ENCODE assay signal across 26 cellular contexts in the genomic region with DNA sequence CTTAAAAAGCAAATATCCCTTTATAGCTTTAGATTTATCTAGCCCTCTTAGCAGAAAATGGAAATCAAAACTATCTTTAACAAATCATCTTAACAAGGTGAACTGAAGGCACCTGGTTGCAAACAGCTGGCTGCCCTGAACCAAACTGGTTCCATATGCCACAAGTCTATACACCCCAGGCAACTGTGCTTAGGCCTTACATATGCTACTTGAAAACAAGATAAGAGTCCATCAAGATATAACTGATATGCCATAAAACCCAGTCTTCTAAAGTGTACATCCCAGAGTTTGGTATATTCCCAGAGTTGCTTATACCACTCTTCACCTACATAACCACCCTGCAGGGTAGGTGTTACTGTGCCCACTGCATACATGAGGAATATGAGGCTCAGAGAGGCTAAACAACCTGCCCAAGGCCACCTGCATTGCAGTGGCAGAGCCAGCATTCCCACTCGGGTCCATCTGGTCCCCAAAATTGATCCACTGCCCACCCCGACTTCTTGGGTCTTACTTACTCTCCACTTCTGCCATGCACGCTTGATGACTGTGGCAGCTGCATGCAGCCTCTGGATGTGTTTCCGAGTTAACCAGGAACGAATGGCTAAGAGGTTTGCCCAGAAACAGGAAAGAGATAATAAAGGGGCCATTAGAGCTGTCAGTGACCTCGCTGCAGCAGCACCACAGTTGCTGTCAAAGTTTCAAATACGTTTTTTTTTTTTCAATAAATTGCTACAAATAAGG. TPM values are rescaled to one million over a fixed set of nuclear protein-coding genes. Genes with fewer than 3 reads are reported as not detected.
DNase-seq lines count a peak whose midpoint lies in the region; ATAC-seq and TF ChIP-seq lines count a peak whose summit lies in the region.
"Had no signal": no experiment of that assay in that cellular context is flagged by ENCODE, and none has a peak within 500 bp of the region (broad histone marks: within the 10 kb centered on the region; RNA-seq: fewer than 3 reads in every experiment).

No MANE protein-coding gene starts in this region.

- TF ChIP-seq POLR2A in sigmoid colon (IDR thresholded peaks at IDR 0.05) = no peak

- TF ChIP-seq EP300 in sigmoid colon (IDR thresholded peaks at IDR 0.05) = no peak

- H3K27ac ChIP-seq in cardiac muscle cell (peak overlapping the region; percentile 70), ectodermal cell (ENCODE audit: insufficient read depth, low read depth, low read length, poor library complexity, severe bottlenecking) (peak overlapping the region; percentile 16), sigmoid colon (no peak overlapping the region)
- H3K27ac ChIP-seq: coronary artery, ovary, spleen, thoracic aorta had no signal

- H3K27me3 ChIP-seq in cardiac muscle cell (no peaks in the 10 kb centered on the region), ectodermal cell (ENCODE audit: control insufficient read depth, insufficient read depth, low read length, poor library complexity, severe bottlenecking) (no peaks in the 10 kb centered on the region), sigmoid colon (no peaks in the 10 kb centered on the region)
- H3K27me3 ChIP-seq: ovary, spleen had no signal

- peaks cover 38% of the 10 kb centered on the region for H3K36me3 ChIP-seq in cardiac muscle cell
- peaks cover 28% of the 10 kb centered on the region for H3K36me3 ChIP-seq in ectodermal cell (ENCODE audit: control insufficient read depth, insufficient read depth, low read length)
- H3K36me3 ChIP-seq in sigmoid colon = peaks cover 24 to 78% (median 28%) of the 10 kb centered on the region in 4 donors
- H3K36me3 ChIP-seq: ovary had no signal

- no peak for TF ChIP-seq CTCF in cardiac muscle cell (IDR thresholded peaks at IDR 0.05; ENCODE audit: low read depth, low read length)
- TF ChIP-seq CTCF in sigmoid colon (IDR thresholded peaks at IDR 0.05) = no peak

- no peak overlapping the region for H3K4me3 ChIP-seq in cardiac muscle cell
- H3K4me3 ChIP-seq in ectodermal cell (ENCODE audit: insufficient read depth, low read depth, low read length) = no peak overlapping the region
- no peak overlapping the region for H3K4me3 ChIP-seq in sigmoid colon
- H3K4me3 ChIP-seq: coronary artery, ovary, spleen, thoracic aorta had no signal

- H3K4me1 ChIP-seq in cardiac muscle cell (ENCODE audit: low read depth) = peaks cover 26% of the 10 kb centered on the region
- H3K4me1 ChIP-seq in ectodermal cell (ENCODE audit: control insufficient read depth, insufficient read depth, low read length) = peaks cover 4% of the 10 kb centered on the region
- no peaks in the 10 kb centered on the region for H3K4me1 ChIP-seq in sigmoid colon
- H3K4me1 ChIP-seq: spleen had no signal

- intact Hi-C loops in Right ventricle myocardium superior (cut with DNase I) = no loop called here
- intact Hi-C loops in sigmoid colon (cut with DNase I) = no loop called here

- ATAC-seq in Right ventricle myocardium superior (ENCODE audit: poor library complexity) (no peak), HG02759 (IDR thresholded peaks at IDR 0.05; ENCODE audit: unreplicated experiment) (no peak)
- ATAC-seq: naive thymus-derived CD8-positive, alpha-beta T cell; Right ventricle myocardium inferior; stimulated activated naive B cell treated with anti-CD40 and anti-IgM and Interleukin-4, amounts not matched to agents 10 μg/mL and 1 μg/mL and 100 μg/mL, for 72 hours had no signal

- no peaks in the 10 kb centered on the region for H3K9me3 ChIP-seq in cardiac muscle cell (ENCODE audit: low read depth)
- no peaks in the 10 kb centered on the region for H3K9me3 ChIP-seq in ectodermal cell (ENCODE audit: control insufficient read depth, low read length)
- H3K9me3 ChIP-seq in sigmoid colon = no peaks in the 10 kb centered on the region
- H3K9me3 ChIP-seq: ovary, spleen, thoracic aorta had no signal

- WGBS in ectodermal cell, 2 experiments = 94 to 95% methylated on average over 7 of the region's 7 CpGs
- 74 to 78% methylated on average over 7 of the region's 7 CpGs for WGBS in sigmoid colon, 2 donors

- DNase-seq in cardiac muscle cell (ENCODE audit: low read depth in 1 of 2, low spot score in 1 of 2) (no peak), Right ventricle myocardium superior (no peak), sigmoid colon (peak; percentile 44), NCI-H82 treated with DMSO at 0.1 percent for 48 hours (lab: John Stamatoyannopoulos, UW; ENCODE audit: unreplicated experiment) (no peak)
- DNase-seq: activated B cell treated with CpG ODN at 0.5 μM for 24 hours; activated naive CD4-positive, alpha-beta T cell; amniotic stem cell; C1 segment of cervical spinal cord; GOT3; midbrain; NCI-H1105; NCI-H2029 treated with DMSO at 0.1 percent for 48 hours; NCI-H2227 treated with DMSO at 0.1 percent for 48 hours; NCI-H748 treated with DMSO at 0.1 percent for 48 hours; ovary; spleen; stimulated activated CD4-positive, alpha-beta T cell treated with anti-CD3 and anti-CD28 coated beads, Interleukin-4, amount 100 ng/mL, for 1 hour; stimulated activated naive B cell treated with anti-CD40 and anti-IgM and Interleukin-4, amounts not matched to agents 10 μg/mL and 1 μg/mL and 100 μg/mL, for 72 hours; SW 1271; T1000 had no signal

RNA-seq across cellular contexts. Expression of gene ZNHIT3, which starts 12.2 kb away (rescaled TPM):
- 37.4 and 38.4 TPM in 2 replicates for total RNA-seq in cardiac muscle cell
- 103 and 107 TPM in 2 replicates for polyA plus RNA-seq in cardiac muscle cell
- total RNA-seq in Right ventricle myocardium superior = 20.0 TPM
- 69.8 TPM for polyA plus RNA-seq in ectodermal cell (2013, experiment 1 of 4)
- polyA plus RNA-seq in ectodermal cell (2013, experiment 2 of 4) = 77.9 TPM
- polyA plus RNA-seq in ectodermal cell (2013, experiment 3 of 4) = 68.1 TPM
- polyA plus RNA-seq in ectodermal cell (2013, experiment 4 of 4) = 73.7 TPM
- 10 to 100 TPM; 31.0 to 59.9 (median 44.9) TPM for total RNA-seq in sigmoid colon
- polyA plus RNA-seq in sigmoid colon = 10 to 100 TPM; 49.9 to 60.7 (median 51.8) TPM

RNA-seq across cellular contexts. Expression of gene MYO19, which starts 35.9 kb away (rescaled TPM):
- total RNA-seq in cardiac muscle cell (26.7 and 50.8 TPM in 2 replicates), Right ventricle myocardium superior (12.7 TPM), sigmoid colon (10 to 100 TPM; 49.9 to 67.2 (median 59.5) TPM)
- polyA plus RNA-seq in cardiac muscle cell (21.0 and 28.9 TPM in 2 replicates), sigmoid colon (10 to 100 TPM; 19.2 to 60.6 (median 20.3) TPM)
- 97.1 TPM for polyA plus RNA-seq in ectodermal cell (2013, experiment 1 of 4)
- polyA plus RNA-seq in ectodermal cell (2013, experiment 2 of 4) = 90.2 TPM
- 61.9 TPM for polyA plus RNA-seq in ectodermal cell (2013, experiment 3 of 4)
- 70.7 TPM for polyA plus RNA-seq in ectodermal cell (2013, experiment 4 of 4)

RNA-seq across cellular contexts. Expression of gene PIGW, which starts 36.1 kb away (rescaled TPM):
- total RNA-seq in cardiac muscle cell (2.3 and 5.8 TPM in 2 replicates), Right ventricle myocardium superior (3.6 TPM), sigmoid colon (1 to 10 TPM; 1.7 to 3.9 (median 3.0) TPM)
- polyA plus RNA-seq in cardiac muscle cell (10.4 and 11.8 TPM in 2 replicates), sigmoid colon (1 to 10 TPM; 2.4 to 8.6 (median 4.6) TPM)
- polyA plus RNA-seq in ectodermal cell (2013, experiment 1 of 4) = 18.9 TPM
- 19.1 TPM for polyA plus RNA-seq in ectodermal cell (2013, experiment 2 of 4)
- 12.1 TPM for polyA plus RNA-seq in ectodermal cell (2013, experiment 3 of 4)
- 12.2 TPM for polyA plus RNA-seq in ectodermal cell (2013, experiment 4 of 4)

RNA-seq across cellular contexts. Expression of gene GGNBP2, which starts 46.0 kb away (rescaled TPM):
- 33.2 and 54.3 TPM in 2 replicates for total RNA-seq in cardiac muscle cell
- 48.1 and 63.2 TPM in 2 replicates for polyA plus RNA-seq in cardiac muscle cell
- total RNA-seq in Right ventricle myocardium superior = 36.6 TPM
- polyA plus RNA-seq in ectodermal cell (2013, experiment 1 of 4) = 62.0 TPM
- 65.5 TPM for polyA plus RNA-seq in ectodermal cell (2013, experiment 2 of 4)
- polyA plus RNA-seq in ectodermal cell (2013, experiment 3 of 4) = 50.3 TPM
- polyA plus RNA-seq in ectodermal cell (2013, experiment 4 of 4) = 60.0 TPM
- 10 to 100 TPM; 57.4 to 62.2 (median 59.2) TPM for total RNA-seq in sigmoid colon
- polyA plus RNA-seq in sigmoid colon = 10 to 100 TPM; 43.5 to 55.3 (median 51.7) TPM

Comparison
In these comparisons a context has a peak if more than half of its experiments do, and no peak if none do; other contexts are left out.
1. H3K27ac ChIP-seq: peak in cardiac muscle cell (single experiment) and ectodermal cell (single experiment); none in sigmoid colon (0 of 4).